In genomic region chr11:62197400-62197799, GRCh38 we compare ENCODE assay signal across 12 cellular contexts. TPM values are rescaled to one million over a fixed set of nuclear protein-coding genes. Genes with fewer than 3 reads are reported as not detected.
"Had no signal": no experiment of that assay in that cellular context is flagged by ENCODE, and none has a peak within 500 bp of the region (broad histone marks: within the 10 kb centered on the region; RNA-seq: fewer than 3 reads in every experiment).

No MANE protein-coding gene starts in this region.

RNA-seq across cellular contexts. Expression of gene SCGB1D1, which starts 7.4 kb away (rescaled TPM):
- total RNA-seq: OCI-LY7, PC-3, PC-9, Peyer's patch, Right ventricle myocardium inferior, Right ventricle myocardium superior, RPMI7951, SJCRH30, SJSA1, SK-MEL-5, T-cell had no signal
- polyA plus RNA-seq: SK-N-SH had no signal

RNA-seq across cellular contexts. Expression of gene SCGB2A1, which starts 11.1 kb away (rescaled TPM):
- total RNA-seq: OCI-LY7, PC-3, PC-9, Right ventricle myocardium inferior, Right ventricle myocardium superior, RPMI7951, SJCRH30, SJSA1, SK-MEL-5, T-cell had no signal
- polyA plus RNA-seq: SK-N-SH had no signal

RNA-seq across cellular contexts. Expression of gene SCGB1D2, which starts 44.6 kb away (rescaled TPM):
- total RNA-seq: OCI-LY7, PC-3, PC-9, Peyer's patch, RPMI7951, SJCRH30, SJSA1, T-cell had no signal
- polyA plus RNA-seq: SK-N-SH had no signal
